1 cellular context compared by ENCODE assay signal in the genomic region with DNA sequence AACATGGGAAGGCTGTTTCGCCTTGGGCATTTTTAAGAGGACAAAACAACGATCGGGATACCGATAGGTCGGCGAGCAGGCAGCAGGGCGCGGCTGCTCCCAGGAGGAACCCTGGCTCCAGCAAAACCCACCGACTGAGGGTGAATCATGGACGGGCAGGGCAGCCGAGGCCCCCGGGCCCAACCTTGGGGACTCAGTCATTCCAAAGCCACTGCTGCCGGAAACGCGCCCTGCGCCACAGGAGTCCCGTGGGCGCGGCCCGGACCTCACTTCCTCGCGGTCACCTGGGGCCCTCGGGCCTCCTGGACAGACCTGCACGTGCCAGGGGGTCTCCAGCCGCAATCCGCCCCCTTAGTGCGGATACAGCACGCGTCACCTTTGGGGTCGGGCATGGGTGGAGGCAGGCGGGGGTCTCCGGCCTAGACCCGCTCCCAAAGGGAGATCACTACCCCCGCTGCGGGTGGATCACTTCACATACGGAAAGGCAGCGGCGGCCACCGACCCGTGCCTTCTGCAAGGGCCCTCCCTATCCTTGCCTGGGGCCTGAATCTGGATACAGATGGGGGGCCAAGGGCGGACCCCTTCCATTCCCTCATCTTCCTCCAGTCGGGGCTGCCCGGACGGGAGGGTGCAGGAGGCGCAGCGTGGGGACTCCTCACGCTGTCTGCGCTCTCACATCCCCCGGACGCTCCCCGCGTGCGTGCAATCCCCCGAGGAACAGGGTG.
TF ChIP-seq lines count a peak whose summit lies in the region.

No MANE protein-coding gene starts in this region.

TF ChIP-seq in HepG2, 621 proteins besides CTCF, POLR2A, EP300 and RAD21 (continued from another document and continues in another):
- TF ChIP-seq, protein P1, sequence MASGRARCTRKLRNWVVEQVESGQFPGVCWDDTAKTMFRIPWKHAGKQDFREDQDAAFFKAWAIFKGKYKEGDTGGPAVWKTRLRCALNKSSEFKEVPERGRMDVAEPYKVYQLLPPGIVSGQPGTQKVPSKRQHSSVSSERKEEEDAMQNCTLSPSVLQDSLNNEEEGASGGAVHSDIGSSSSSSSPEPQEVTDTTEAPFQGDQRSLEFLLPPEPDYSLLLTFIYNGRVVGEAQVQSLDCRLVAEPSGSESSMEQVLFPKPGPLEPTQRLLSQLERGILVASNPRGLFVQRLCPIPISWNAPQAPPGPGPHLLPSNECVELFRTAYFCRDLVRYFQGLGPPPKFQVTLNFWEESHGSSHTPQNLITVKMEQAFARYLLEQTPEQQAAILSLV (CRISPR knock-in tag; IDR thresholded peaks at IDR 0.05; ENCODE audit: borderline replicate concordance) = no peak
- TF ChIP-seq TAF15 (IDR thresholded peaks at IDR 0.05; ENCODE audit: low read depth, low read length, poor library complexity, severe bottlenecking) = no peak
- TF ChIP-seq RBM39 (IDR thresholded peaks at IDR 0.05; ENCODE audit: low read depth, low read length, poor library complexity, severe bottlenecking) = no peak
- TF ChIP-seq, protein P2, sequence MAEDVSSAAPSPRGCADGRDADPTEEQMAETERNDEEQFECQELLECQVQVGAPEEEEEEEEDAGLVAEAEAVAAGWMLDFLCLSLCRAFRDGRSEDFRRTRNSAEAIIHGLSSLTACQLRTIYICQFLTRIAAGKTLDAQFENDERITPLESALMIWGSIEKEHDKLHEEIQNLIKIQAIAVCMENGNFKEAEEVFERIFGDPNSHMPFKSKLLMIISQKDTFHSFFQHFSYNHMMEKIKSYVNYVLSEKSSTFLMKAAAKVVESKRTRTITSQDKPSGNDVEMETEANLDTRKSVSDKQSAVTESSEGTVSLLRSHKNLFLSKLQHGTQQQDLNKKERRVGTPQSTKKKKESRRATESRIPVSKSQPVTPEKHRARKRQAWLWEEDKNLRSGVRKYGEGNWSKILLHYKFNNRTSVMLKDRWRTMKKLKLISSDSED (CRISPR knock-in tag; IDR thresholded peaks at IDR 0.05) = 0 out of 2 replicates have a peak, but pooled peaks have one; percentile 16
- no peak for TF ChIP-seq FOSL1 (CRISPR knock-in tag; IDR thresholded peaks at IDR 0.05; ENCODE audit: borderline replicate concordance)
- TF ChIP-seq FOXM1 (CRISPR knock-in tag; IDR thresholded peaks at IDR 0.05) = no peak
- TF ChIP-seq KDM2A (CRISPR knock-in tag; IDR thresholded peaks at IDR 0.05; ENCODE audit: borderline replicate concordance, low read depth) = peak; percentile 64; the same call in 1 of the 2 replicates
- TF ChIP-seq ZBTB38 (CRISPR knock-in tag; IDR thresholded peaks at IDR 0.05) = no peak
- no peak for TF ChIP-seq HOXA9 (CRISPR knock-in tag; IDR thresholded peaks at IDR 0.05; ENCODE audit: borderline replicate concordance)
- TF ChIP-seq, protein P3, sequence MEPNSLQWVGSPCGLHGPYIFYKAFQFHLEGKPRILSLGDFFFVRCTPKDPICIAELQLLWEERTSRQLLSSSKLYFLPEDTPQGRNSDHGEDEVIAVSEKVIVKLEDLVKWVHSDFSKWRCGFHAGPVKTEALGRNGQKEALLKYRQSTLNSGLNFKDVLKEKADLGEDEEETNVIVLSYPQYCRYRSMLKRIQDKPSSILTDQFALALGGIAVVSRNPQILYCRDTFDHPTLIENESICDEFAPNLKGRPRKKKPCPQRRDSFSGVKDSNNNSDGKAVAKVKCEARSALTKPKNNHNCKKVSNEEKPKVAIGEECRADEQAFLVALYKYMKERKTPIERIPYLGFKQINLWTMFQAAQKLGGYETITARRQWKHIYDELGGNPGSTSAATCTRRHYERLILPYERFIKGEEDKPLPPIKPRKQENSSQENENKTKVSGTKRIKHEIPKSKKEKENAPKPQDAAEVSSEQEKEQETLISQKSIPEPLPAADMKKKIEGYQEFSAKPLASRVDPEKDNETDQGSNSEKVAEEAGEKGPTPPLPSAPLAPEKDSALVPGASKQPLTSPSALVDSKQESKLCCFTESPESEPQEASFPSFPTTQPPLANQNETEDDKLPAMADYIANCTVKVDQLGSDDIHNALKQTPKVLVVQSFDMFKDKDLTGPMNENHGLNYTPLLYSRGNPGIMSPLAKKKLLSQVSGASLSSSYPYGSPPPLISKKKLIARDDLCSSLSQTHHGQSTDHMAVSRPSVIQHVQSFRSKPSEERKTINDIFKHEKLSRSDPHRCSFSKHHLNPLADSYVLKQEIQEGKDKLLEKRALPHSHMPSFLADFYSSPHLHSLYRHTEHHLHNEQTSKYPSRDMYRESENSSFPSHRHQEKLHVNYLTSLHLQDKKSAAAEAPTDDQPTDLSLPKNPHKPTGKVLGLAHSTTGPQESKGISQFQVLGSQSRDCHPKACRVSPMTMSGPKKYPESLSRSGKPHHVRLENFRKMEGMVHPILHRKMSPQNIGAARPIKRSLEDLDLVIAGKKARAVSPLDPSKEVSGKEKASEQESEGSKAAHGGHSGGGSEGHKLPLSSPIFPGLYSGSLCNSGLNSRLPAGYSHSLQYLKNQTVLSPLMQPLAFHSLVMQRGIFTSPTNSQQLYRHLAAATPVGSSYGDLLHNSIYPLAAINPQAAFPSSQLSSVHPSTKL (CRISPR knock-in tag; IDR thresholded peaks at IDR 0.05) = no peak
- no peak; the same call in 1 of the 2 replicates for TF ChIP-seq FOXC1 (CRISPR knock-in tag; IDR thresholded peaks at IDR 0.05; ENCODE audit: borderline replicate concordance)
- TF ChIP-seq SYNCRIP (IDR thresholded peaks at IDR 0.05; ENCODE audit: insufficient read depth, low read depth, low read length) = no peak
- peak; percentile 43 for TF ChIP-seq IKZF4 (CRISPR knock-in tag; IDR thresholded peaks at IDR 0.05; ENCODE audit: borderline replicate concordance, low read depth, not compliant biosample characterization)
- TF ChIP-seq PCBP2 (optimal IDR thresholded peaks at IDR 0.05; ENCODE audit: low read depth, low read length, poor library complexity, severe bottlenecking) = no peak
- no peak for TF ChIP-seq ZNF557 (CRISPR knock-in tag; IDR thresholded peaks at IDR 0.05)
- TF ChIP-seq, protein P4, sequence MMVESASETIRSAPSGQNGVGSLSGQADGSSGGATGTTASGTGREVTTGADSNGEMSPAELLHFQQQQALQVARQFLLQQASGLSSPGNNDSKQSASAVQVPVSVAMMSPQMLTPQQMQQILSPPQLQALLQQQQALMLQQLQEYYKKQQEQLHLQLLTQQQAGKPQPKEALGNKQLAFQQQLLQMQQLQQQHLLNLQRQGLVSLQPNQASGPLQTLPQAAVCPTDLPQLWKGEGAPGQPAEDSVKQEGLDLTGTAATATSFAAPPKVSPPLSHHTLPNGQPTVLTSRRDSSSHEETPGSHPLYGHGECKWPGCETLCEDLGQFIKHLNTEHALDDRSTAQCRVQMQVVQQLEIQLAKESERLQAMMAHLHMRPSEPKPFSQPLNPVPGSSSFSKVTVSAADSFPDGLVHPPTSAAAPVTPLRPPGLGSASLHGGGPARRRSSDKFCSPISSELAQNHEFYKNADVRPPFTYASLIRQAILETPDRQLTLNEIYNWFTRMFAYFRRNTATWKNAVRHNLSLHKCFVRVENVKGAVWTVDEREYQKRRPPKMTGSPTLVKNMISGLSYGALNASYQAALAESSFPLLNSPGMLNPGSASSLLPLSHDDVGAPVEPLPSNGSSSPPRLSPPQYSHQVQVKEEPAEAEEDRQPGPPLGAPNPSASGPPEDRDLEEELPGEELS (CRISPR knock-in tag; IDR thresholded peaks at IDR 0.05) = 0 out of 2 replicates have a peak, but pooled peaks have one; percentile 11
- peak; percentile 66; the same call in 1 of the 2 replicates for TF ChIP-seq SALL2 (CRISPR knock-in tag; IDR thresholded peaks at IDR 0.05)
- TF ChIP-seq, protein P5, sequence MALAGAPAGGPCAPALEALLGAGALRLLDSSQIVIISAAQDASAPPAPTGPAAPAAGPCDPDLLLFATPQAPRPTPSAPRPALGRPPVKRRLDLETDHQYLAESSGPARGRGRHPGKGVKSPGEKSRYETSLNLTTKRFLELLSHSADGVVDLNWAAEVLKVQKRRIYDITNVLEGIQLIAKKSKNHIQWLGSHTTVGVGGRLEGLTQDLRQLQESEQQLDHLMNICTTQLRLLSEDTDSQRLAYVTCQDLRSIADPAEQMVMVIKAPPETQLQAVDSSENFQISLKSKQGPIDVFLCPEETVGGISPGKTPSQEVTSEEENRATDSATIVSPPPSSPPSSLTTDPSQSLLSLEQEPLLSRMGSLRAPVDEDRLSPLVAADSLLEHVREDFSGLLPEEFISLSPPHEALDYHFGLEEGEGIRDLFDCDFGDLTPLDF (CRISPR knock-in tag; IDR thresholded peaks at IDR 0.05) = no peak
- TF ChIP-seq, protein P6, sequence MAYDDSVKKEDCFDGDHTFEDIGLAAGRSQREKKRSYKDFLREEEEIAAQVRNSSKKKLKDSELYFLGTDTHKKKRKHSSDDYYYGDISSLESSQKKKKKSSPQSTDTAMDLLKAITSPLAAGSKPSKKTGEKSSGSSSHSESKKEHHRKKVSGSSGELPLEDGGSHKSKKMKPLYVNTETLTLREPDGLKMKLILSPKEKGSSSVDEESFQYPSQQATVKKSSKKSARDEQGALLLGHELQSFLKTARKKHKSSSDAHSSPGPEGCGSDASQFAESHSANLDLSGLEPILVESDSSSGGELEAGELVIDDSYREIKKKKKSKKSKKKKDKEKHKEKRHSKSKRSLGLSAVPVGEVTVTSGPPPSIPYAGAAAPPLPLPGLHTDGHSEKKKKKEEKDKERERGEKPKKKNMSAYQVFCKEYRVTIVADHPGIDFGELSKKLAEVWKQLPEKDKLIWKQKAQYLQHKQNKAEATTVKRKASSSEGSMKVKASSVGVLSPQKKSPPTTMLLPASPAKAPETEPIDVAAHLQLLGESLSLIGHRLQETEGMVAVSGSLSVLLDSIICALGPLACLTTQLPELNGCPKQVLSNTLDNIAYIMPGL (CRISPR knock-in tag; IDR thresholded peaks at IDR 0.05; ENCODE audit: borderline replicate concordance in 1 of 2, low read depth in 1 of 2) = peak in 1 of 2 experiments; percentile 77; a peak in 2 of 4 replicates
- TF ChIP-seq ZNF550 (CRISPR knock-in tag; IDR thresholded peaks at IDR 0.05; ENCODE audit: borderline replicate concordance) = no peak
- TF ChIP-seq, protein P7, sequence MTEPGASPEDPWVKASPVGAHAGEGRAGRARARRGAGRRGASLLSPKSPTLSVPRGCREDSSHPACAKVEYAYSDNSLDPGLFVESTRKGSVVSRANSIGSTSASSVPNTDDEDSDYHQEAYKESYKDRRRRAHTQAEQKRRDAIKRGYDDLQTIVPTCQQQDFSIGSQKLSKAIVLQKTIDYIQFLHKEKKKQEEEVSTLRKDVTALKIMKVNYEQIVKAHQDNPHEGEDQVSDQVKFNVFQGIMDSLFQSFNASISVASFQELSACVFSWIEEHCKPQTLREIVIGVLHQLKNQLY (CRISPR knock-in tag; IDR thresholded peaks at IDR 0.05) = no peak
- no peak for TF ChIP-seq ZMYM2 (CRISPR knock-in tag; IDR thresholded peaks at IDR 0.05)
- TF ChIP-seq, protein P8, sequence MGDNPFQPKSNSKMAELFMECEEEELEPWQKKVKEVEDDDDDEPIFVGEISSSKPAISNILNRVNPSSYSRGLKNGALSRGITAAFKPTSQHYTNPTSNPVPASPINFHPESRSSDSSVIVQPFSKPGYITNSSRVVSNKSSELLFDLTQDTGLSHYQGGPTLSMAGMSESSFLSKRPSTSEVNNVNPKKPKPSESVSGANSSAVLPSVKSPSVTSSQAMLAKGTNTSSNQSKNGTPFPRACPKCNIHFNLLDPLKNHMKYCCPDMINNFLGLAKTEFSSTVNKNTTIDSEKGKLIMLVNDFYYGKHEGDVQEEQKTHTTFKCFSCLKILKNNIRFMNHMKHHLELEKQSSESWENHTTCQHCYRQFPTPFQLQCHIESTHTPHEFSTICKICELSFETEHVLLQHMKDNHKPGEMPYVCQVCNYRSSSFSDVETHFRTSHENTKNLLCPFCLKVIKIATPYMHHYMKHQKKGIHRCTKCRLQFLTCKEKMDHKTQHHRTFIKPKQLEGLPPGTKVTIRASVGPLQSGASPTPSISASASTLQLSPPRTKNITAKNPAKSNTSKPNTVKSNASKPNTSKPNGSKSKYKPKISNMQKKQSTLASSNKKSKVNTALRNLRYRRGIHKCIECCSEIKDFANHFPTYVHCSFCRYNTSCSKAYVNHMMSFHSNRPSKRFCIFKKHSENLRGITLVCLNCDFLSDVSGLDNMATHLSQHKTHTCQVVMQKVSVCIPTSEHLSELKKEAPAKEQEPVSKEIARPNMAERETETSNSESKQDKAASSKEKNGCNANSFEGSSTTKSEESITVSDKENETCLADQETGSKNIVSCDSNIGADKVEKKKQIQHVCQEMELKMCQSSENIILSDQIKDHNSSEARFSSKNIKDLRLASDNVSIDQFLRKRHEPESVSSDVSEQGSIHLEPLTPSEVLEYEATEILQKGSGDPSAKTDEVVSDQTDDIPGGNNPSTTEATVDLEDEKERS (CRISPR knock-in tag; IDR thresholded peaks at IDR 0.05) = no peak
- no peak for TF ChIP-seq EEA1 (CRISPR knock-in tag; IDR thresholded peaks at IDR 0.05; ENCODE audit: borderline replicate concordance)
- TF ChIP-seq ZSCAN9 (CRISPR knock-in tag; IDR thresholded peaks at IDR 0.05; ENCODE audit: borderline replicate concordance) = no peak
- TF ChIP-seq, protein P9, sequence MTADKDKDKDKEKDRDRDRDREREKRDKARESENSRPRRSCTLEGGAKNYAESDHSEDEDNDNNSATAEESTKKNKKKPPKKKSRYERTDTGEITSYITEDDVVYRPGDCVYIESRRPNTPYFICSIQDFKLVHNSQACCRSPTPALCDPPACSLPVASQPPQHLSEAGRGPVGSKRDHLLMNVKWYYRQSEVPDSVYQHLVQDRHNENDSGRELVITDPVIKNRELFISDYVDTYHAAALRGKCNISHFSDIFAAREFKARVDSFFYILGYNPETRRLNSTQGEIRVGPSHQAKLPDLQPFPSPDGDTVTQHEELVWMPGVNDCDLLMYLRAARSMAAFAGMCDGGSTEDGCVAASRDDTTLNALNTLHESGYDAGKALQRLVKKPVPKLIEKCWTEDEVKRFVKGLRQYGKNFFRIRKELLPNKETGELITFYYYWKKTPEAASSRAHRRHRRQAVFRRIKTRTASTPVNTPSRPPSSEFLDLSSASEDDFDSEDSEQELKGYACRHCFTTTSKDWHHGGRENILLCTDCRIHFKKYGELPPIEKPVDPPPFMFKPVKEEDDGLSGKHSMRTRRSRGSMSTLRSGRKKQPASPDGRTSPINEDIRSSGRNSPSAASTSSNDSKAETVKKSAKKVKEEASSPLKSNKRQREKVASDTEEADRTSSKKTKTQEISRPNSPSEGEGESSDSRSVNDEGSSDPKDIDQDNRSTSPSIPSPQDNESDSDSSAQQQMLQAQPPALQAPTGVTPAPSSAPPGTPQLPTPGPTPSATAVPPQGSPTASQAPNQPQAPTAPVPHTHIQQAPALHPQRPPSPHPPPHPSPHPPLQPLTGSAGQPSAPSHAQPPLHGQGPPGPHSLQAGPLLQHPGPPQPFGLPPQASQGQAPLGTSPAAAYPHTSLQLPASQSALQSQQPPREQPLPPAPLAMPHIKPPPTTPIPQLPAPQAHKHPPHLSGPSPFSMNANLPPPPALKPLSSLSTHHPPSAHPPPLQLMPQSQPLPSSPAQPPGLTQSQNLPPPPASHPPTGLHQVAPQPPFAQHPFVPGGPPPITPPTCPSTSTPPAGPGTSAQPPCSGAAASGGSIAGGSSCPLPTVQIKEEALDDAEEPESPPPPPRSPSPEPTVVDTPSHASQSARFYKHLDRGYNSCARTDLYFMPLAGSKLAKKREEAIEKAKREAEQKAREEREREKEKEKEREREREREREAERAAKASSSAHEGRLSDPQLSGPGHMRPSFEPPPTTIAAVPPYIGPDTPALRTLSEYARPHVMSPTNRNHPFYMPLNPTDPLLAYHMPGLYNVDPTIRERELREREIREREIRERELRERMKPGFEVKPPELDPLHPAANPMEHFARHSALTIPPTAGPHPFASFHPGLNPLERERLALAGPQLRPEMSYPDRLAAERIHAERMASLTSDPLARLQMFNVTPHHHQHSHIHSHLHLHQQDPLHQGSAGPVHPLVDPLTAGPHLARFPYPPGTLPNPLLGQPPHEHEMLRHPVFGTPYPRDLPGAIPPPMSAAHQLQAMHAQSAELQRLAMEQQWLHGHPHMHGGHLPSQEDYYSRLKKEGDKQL (CRISPR knock-in tag; IDR thresholded peaks at IDR 0.05; ENCODE audit: low read depth) = no peak
